In genomic region chr6:15266423-15266996, GRCh38 we compare ENCODE assay signal across 1 cellular context.
TF ChIP-seq lines count a peak whose summit lies in the region.

No MANE protein-coding gene starts in this region.

TF ChIP-seq in HepG2, 621 proteins besides CTCF, POLR2A, EP300 and RAD21 (continued from another document):
- TF ChIP-seq, protein P1, sequence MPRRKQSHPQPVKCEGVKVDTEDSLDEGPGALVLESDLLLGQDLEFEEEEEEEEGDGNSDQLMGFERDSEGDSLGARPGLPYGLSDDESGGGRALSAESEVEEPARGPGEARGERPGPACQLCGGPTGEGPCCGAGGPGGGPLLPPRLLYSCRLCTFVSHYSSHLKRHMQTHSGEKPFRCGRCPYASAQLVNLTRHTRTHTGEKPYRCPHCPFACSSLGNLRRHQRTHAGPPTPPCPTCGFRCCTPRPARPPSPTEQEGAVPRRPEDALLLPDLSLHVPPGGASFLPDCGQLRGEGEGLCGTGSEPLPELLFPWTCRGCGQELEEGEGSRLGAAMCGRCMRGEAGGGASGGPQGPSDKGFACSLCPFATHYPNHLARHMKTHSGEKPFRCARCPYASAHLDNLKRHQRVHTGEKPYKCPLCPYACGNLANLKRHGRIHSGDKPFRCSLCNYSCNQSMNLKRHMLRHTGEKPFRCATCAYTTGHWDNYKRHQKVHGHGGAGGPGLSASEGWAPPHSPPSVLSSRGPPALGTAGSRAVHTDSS (CRISPR knock-in tag; conservative IDR thresholded peaks at IDR 0.05): no peak
- TF ChIP-seq ZMYM2 (CRISPR knock-in tag; IDR thresholded peaks at IDR 0.05) (no peak), MXI1 (IDR thresholded peaks at IDR 0.05; ENCODE audit: borderline replicate concordance, low read depth, low read length) (peak; percentile 48; the same call in 1 of the 3 replicates), HMG20A (CRISPR knock-in tag; IDR thresholded peaks at IDR 0.05; ENCODE audit: borderline replicate concordance) (no peak; the same call in 1 of the 2 replicates), ZBTB1 (CRISPR knock-in tag; IDR thresholded peaks at IDR 0.05; ENCODE audit: borderline replicate concordance) (no peak), POGZ (CRISPR knock-in tag; IDR thresholded peaks at IDR 0.05) (0 out of 2 replicates have a peak, but pooled peaks have one; percentile 27), BRF2 (CRISPR knock-in tag; IDR thresholded peaks at IDR 0.05) (no peak), DBP (CRISPR knock-in tag; IDR thresholded peaks at IDR 0.05; ENCODE audit: not compliant biosample characterization) (no peak), SP5 (CRISPR knock-in tag; IDR thresholded peaks at IDR 0.05; ENCODE audit: borderline replicate concordance, low read depth) (no peak), ZNF235 (CRISPR knock-in tag; IDR thresholded peaks at IDR 0.05; ENCODE audit: borderline replicate concordance) (no peak), SIN3A (IDR thresholded peaks at IDR 0.05; ENCODE audit: borderline replicate concordance, low read depth, low read length) (peak; percentile 33; the same call in 1 of the 2 replicates), ATF1 (CRISPR knock-in tag; IDR thresholded peaks at IDR 0.05) (no peak), PHF20 (CRISPR knock-in tag; IDR thresholded peaks at IDR 0.05) (no peak), JUNB (CRISPR knock-in tag; IDR thresholded peaks at IDR 0.05; ENCODE audit: borderline replicate concordance) (no peak), MNT (IDR thresholded peaks at IDR 0.05) (0 out of 2 replicates have a peak, but pooled peaks have one; percentile 7), RERE (CRISPR knock-in tag; IDR thresholded peaks at IDR 0.05; ENCODE audit: low read depth) (no peak), CC2D1A (CRISPR knock-in tag; IDR thresholded peaks at IDR 0.05) (no peak), IKZF4 (CRISPR knock-in tag; IDR thresholded peaks at IDR 0.05; ENCODE audit: borderline replicate concordance, low read depth, not compliant biosample characterization) (no peak), TBX3 (IDR thresholded peaks at IDR 0.05; ENCODE audit: borderline replicate concordance) (peak; percentile 36; the same call in 1 of the 2 replicates), CSRNP1 (CRISPR knock-in tag; IDR thresholded peaks at IDR 0.05) (no peak), MIER2 (CRISPR knock-in tag; IDR thresholded peaks at IDR 0.05) (no peak), TCF7L2 (IDR thresholded peaks at IDR 0.05; ENCODE audit: low read depth, low read length) (no peak), MIXL1 (CRISPR knock-in tag; IDR thresholded peaks at IDR 0.05) (peak; percentile 51; the same call in 1 of the 2 replicates), ZNF292 (CRISPR knock-in tag; IDR thresholded peaks at IDR 0.05; ENCODE audit: borderline replicate concordance, low read depth) (peak; percentile 82; the same call in 1 of the 2 replicates), RFX1 (IDR thresholded peaks at IDR 0.05) (no peak), NFRKB (IDR thresholded peaks at IDR 0.05) (no peak), ZNF451 (CRISPR knock-in tag; IDR thresholded peaks at IDR 0.05) (no peak), MYC (CRISPR knock-in tag; IDR thresholded peaks at IDR 0.05; ENCODE audit: borderline replicate concordance) (no peak), CHD2 (IDR thresholded peaks at IDR 0.05; ENCODE audit: low read depth, low read length) (no peak), ZNF343 (CRISPR knock-in tag; IDR thresholded peaks at IDR 0.05) (no peak)
- TF ChIP-seq, protein P2, sequence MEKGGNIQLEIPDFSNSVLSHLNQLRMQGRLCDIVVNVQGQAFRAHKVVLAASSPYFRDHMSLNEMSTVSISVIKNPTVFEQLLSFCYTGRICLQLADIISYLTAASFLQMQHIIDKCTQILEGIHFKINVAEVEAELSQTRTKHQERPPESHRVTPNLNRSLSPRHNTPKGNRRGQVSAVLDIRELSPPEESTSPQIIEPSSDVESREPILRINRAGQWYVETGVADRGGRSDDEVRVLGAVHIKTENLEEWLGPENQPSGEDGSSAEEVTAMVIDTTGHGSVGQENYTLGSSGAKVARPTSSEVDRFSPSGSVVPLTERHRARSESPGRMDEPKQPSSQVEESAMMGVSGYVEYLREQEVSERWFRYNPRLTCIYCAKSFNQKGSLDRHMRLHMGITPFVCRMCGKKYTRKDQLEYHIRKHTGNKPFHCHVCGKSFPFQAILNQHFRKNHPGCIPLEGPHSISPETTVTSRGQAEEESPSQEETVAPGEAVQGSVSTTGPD (CRISPR knock-in tag; IDR thresholded peaks at IDR 0.05): no peak
- TF ChIP-seq, protein P3, sequence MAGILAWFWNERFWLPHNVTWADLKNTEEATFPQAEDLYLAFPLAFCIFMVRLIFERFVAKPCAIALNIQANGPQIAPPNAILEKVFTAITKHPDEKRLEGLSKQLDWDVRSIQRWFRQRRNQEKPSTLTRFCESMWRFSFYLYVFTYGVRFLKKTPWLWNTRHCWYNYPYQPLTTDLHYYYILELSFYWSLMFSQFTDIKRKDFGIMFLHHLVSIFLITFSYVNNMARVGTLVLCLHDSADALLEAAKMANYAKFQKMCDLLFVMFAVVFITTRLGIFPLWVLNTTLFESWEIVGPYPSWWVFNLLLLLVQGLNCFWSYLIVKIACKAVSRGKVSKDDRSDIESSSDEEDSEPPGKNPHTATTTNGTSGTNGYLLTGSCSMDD (CRISPR knock-in tag; IDR thresholded peaks at IDR 0.05): no peak
TF ChIP-seq in HepG2: peak in this region for 86.
